In the genomic region with DNA sequence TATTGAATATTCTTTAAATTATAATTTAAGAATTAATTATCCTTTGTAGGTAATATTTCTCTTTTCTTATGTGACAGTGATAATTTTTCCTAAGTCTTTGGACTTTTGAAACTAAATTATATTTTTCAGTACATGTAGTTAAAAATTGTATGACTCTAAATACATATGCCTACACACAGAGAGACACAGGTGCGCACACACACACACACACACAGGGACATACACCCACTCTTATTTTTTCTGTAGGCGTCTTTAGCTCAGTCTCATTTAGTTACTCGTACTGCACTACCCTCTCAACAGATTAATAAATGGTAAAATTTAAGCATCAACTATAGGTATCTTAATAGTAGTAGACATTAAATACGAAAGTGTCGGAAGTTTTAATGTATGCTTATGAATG, we compare ENCODE assay signal across 29 cellular contexts.
"Had no signal": no experiment of that assay in that cellular context is flagged by ENCODE, and none has a peak within 500 bp of the region (broad histone marks: within the 10 kb centered on the region; RNA-seq: fewer than 3 reads in every experiment).

No MANE protein-coding gene starts in this region.

- FAIRE-seq: urothelium cell line had no signal

- H3K4me1 Mint-ChIP-seq: stimulated activated naive B cell treated with anti-CD40 and anti-IgM and Interleukin-4, amounts not matched to agents 10 μg/mL and 1 μg/mL and 100 μg/mL, for 72 hours had no signal

- H3K4me3 Mint-ChIP-seq: stimulated activated effector memory CD8-positive, alpha-beta T cell treated with anti-CD3 and anti-CD28 coated beads, Interleukin-12 subunit alpha, Interleukin-12 subunit beta, amount 100 ng/mL, for 72 hours; stimulated activated memory B cell treated with anti-CD40 and anti-IgM and Interleukin-4, amounts not matched to agents 10 μg/mL and 1 μg/mL and 100 μg/mL, for 72 hours; stimulated activated naive B cell treated with anti-CD40 and anti-IgM and Interleukin-4, amounts not matched to agents 10 μg/mL and 1 μg/mL and 100 μg/mL, for 72 hours; stimulated activated naive CD8-positive, alpha-beta T cell treated with anti-CD3 and anti-CD28 coated beads, Interleukin-15, amount 100 ng/mL, for 72 hours; stimulated activated naive CD8-positive, alpha-beta T cell treated with anti-CD3 and anti-CD28 coated beads, Interleukin-15, Interleukin-2, amounts not matched to agents 100 ng/mL and 50 ng/mL, for 24 hours; type B pancreatic cell had no signal

- H3K27me3 Mint-ChIP-seq: stimulated activated memory B cell treated with anti-CD40 and anti-IgM and Interleukin-4, amounts not matched to agents 10 μg/mL and 1 μg/mL and 100 μg/mL, for 72 hours; stimulated activated naive B cell treated with anti-CD40 and anti-IgM and Interleukin-4, amounts not matched to agents 10 μg/mL and 1 μg/mL and 100 μg/mL, for 72 hours; stimulated activated naive CD8-positive, alpha-beta T cell treated with anti-CD3 and anti-CD28 coated beads, Interleukin-15, amount 100 ng/mL, for 72 hours; stimulated activated naive CD8-positive, alpha-beta T cell treated with anti-CD3 and anti-CD28 coated beads, Interleukin-15, Interleukin-2, amounts not matched to agents 100 ng/mL and 50 ng/mL, for 24 hours; type B pancreatic cell had no signal

- H3K9me3 ChIP-seq: stomach, suprapubic skin, testis, thoracic aorta, thyroid gland, tibial artery, tibial nerve, transverse colon, upper lobe of left lung, upper lobe of right lung, uterus, vagina had no signal

- H3K9me3 Mint-ChIP-seq: stimulated activated effector memory CD8-positive, alpha-beta T cell treated with anti-CD3 and anti-CD28 coated beads, Interleukin-12 subunit alpha, Interleukin-12 subunit beta, amount 100 ng/mL, for 72 hours; stimulated activated memory B cell treated with anti-CD40 and anti-IgM and Interleukin-4, amounts not matched to agents 10 μg/mL and 1 μg/mL and 100 μg/mL, for 72 hours; stimulated activated naive B cell treated with anti-CD40 and anti-IgM and Interleukin-4, amounts not matched to agents 10 μg/mL and 1 μg/mL and 100 μg/mL, for 72 hours; stimulated activated naive CD8-positive, alpha-beta T cell treated with anti-CD3 and anti-CD28 coated beads, Interleukin-15, amount 100 ng/mL, for 72 hours; stimulated activated naive CD8-positive, alpha-beta T cell treated with anti-CD3 and anti-CD28 coated beads, Interleukin-15, Interleukin-2, amounts not matched to agents 100 ng/mL and 50 ng/mL, for 24 hours; type B pancreatic cell had no signal

- H3K36me3 ChIP-seq: uterus had no signal

- H3K4me1 ChIP-seq: stomach, suprapubic skin, testis, thyroid gland, tibial artery, tibial nerve, transverse colon, upper lobe of left lung, upper lobe of right lung, uterus, vagina had no signal

- H3K27me3 ChIP-seq: stomach, suprapubic skin, testis, thyroid gland, tibial artery, tibial nerve, transverse colon, upper lobe of left lung, upper lobe of right lung, uterus, vagina had no signal

- H3K4me3 ChIP-seq: stomach, suprapubic skin, testis, thoracic aorta, thyroid gland, tibial artery, tibial nerve, transverse colon, upper lobe of left lung, upper lobe of right lung, uterus, vagina had no signal

- DNase-seq: stimulated activated CD4-positive, alpha-beta T cell treated with anti-CD3 and anti-CD28 coated beads, Interleukin-2, amount 100 ng/mL, for 48 hours; stimulated activated CD4-positive, alpha-beta T cell treated with anti-CD3 and anti-CD28 coated beads, Interleukin-4, amount 100 ng/mL, for 1 hour; stimulated activated CD4-positive, alpha-beta T cell treated with anti-CD3 and anti-CD28 coated beads, Interleukin-4, amount 100 ng/mL, for 24 hours; stimulated activated CD4-positive, alpha-beta T cell treated with anti-CD3 and anti-CD28 coated beads, Interleukin-4, amount 100 ng/mL, for 4 hours; stimulated activated CD8-positive, alpha-beta memory T cell treated with anti-CD3 and anti-CD28 coated beads, Interleukin-4, amount 100 ng/mL, for 48 hours; stimulated activated naive B cell treated with anti-CD40 and anti-IgM and Interleukin-4, amounts not matched to agents 10 μg/mL and 1 μg/mL and 100 μg/mL, for 72 hours; stimulated activated naive CD4-positive, alpha-beta T cell; stimulated activated naive CD4-positive, alpha-beta T cell treated with Interleukin-2 at 50 U/mL for 16 hours; stimulated activated naive CD8-positive, alpha-beta T cell treated with anti-CD3 and anti-CD28 coated beads, Interleukin-15, amount 100 ng/mL, for 72 hours; stimulated activated naive CD8-positive, alpha-beta T cell treated with anti-CD3 and anti-CD28 coated beads, Interleukin-15, Interleukin-2, amounts not matched to agents 100 U/mL and 50 U/mL, for 24 hours; stomach; substantia nigra; testis; thyroid gland; tibial artery; transverse colon; trophoblast cell; upper lobe of left lung; upper lobe of right lung; uterus had no signal

- H3K27ac Mint-ChIP-seq: stimulated activated effector memory CD8-positive, alpha-beta T cell treated with anti-CD3 and anti-CD28 coated beads, Interleukin-12 subunit alpha, Interleukin-12 subunit beta, amount 100 ng/mL, for 72 hours; stimulated activated memory B cell treated with anti-CD40 and anti-IgM and Interleukin-4, amounts not matched to agents 10 μg/mL and 1 μg/mL and 100 μg/mL, for 72 hours; stimulated activated naive B cell treated with anti-CD40 and anti-IgM and Interleukin-4, amounts not matched to agents 10 μg/mL and 1 μg/mL and 100 μg/mL, for 72 hours; stimulated activated naive CD8-positive, alpha-beta T cell treated with anti-CD3 and anti-CD28 coated beads, Interleukin-15, amount 100 ng/mL, for 72 hours; stimulated activated naive CD8-positive, alpha-beta T cell treated with anti-CD3 and anti-CD28 coated beads, Interleukin-15, Interleukin-2, amounts not matched to agents 100 ng/mL and 50 ng/mL, for 24 hours; type B pancreatic cell had no signal

- ATAC-seq: stimulated activated effector memory CD8-positive, alpha-beta T cell treated with anti-CD3 and anti-CD28 coated beads, Interleukin-12 subunit alpha, Interleukin-12 subunit beta, amount 100 ng/mL, for 72 hours; stimulated activated memory B cell treated with anti-CD40 and anti-IgM and Interleukin-4, amounts not matched to agents 10 μg/mL and 1 μg/mL and 100 μg/mL, for 72 hours; stimulated activated naive B cell treated with anti-CD40 and anti-IgM and Interleukin-4, amounts not matched to agents 10 μg/mL and 1 μg/mL and 100 μg/mL, for 72 hours; stimulated activated naive CD8-positive, alpha-beta T cell treated with anti-CD3 and anti-CD28 coated beads, Interleukin-15, amount 100 ng/mL, for 72 hours; stimulated activated naive CD8-positive, alpha-beta T cell treated with anti-CD3 and anti-CD28 coated beads, Interleukin-15, Interleukin-2, amounts not matched to agents 100 U/mL and 50 U/mL, for 24 hours; upper lobe of right lung had no signal
